28 cellular contexts compared by ENCODE assay signal in genomic region chr2:41948397-41948763, GRCh38.
DNase-seq lines count a peak whose midpoint lies in the region; ATAC-seq and TF ChIP-seq lines count a peak whose summit lies in the region.
"Had no signal": no experiment of that assay in that cellular context is flagged by ENCODE, and none has a peak within 500 bp of the region (broad histone marks: within the 10 kb centered on the region; RNA-seq: fewer than 3 reads in every experiment).

No MANE protein-coding gene starts in this region.

- H3K27ac ChIP-seq in heart left ventricle (peak overlapping the region in 8 of 12 donors; percentile 17 to 90 (median 66)), stomach smooth muscle (ENCODE audit: low read length) (peak overlapping the region; percentile 70)
- H3K27ac ChIP-seq: upper lobe of left lung had no signal

- no peaks in the 10 kb centered on the region for H3K36me3 Mint-ChIP-seq in activated CD4-positive, alpha-beta T cell treated with anti-CD3 and anti-CD28 coated beads for 36 hours (ENCODE audit: low read depth)
- H3K36me3 Mint-ChIP-seq: activated naive CD4-positive, alpha-beta T cell treated with anti-CD3 and anti-CD28 coated beads, Interleukin-2, amount 50 U/mL, for 24 hours; CD4-positive, alpha-beta memory T cell had no signal

- POLR2A ChIA-PET in activated CD4-positive, alpha-beta T cell treated with anti-CD3 and anti-CD28 coated beads for 36 hours (lab: Charles Lee), result no interaction called here

- H3K9me3 ChIP-seq in heart left ventricle, result no peaks in the 10 kb centered on the region
- no peaks in the 10 kb centered on the region for H3K9me3 ChIP-seq in stomach smooth muscle (ENCODE audit: control insufficient read depth in 2 of 2, low read length in 2 of 2)
- H3K9me3 ChIP-seq: mucosa of descending colon, upper lobe of left lung had no signal

- TF ChIP-seq POLR2A in heart left ventricle (IDR thresholded peaks at IDR 0.05), result no peak

- H3K4me1 Mint-ChIP-seq in activated CD4-positive, alpha-beta T cell treated with anti-CD3 and anti-CD28 coated beads for 36 hours, result peaks cover 2% of the 10 kb centered on the region
- H3K4me1 Mint-ChIP-seq: activated naive CD4-positive, alpha-beta T cell treated with anti-CD3 and anti-CD28 coated beads, Interleukin-2, amount 50 U/mL, for 24 hours; CD4-positive, alpha-beta memory T cell had no signal

- TF ChIP-seq CTCF in heart left ventricle (IDR thresholded peaks at IDR 0.05), result no peak

- ATAC-seq in Right ventricle myocardium superior (ENCODE audit: poor library complexity), result peak; percentile 19
- ATAC-seq in heart left ventricle, result peak in 2 of 4 donors; percentile 10 to 11
- ATAC-seq in activated CD4-positive, alpha-beta T cell treated with anti-CD3 and anti-CD28 coated beads for 36 hours, result no peak

- H3K4me3 Mint-ChIP-seq in activated CD4-positive, alpha-beta T cell treated with anti-CD3 and anti-CD28 coated beads for 36 hours, result no peak overlapping the region
- H3K4me3 Mint-ChIP-seq: activated B cell treated with CpG ODN at 0.5 μM for 24 hours; activated naive CD4-positive, alpha-beta T cell treated with anti-CD3 and anti-CD28 coated beads, Interleukin-2, amount 50 U/mL, for 24 hours; CD4-positive, alpha-beta memory T cell; dendritic cell treated with granulocyte-macrophage colony-stimulating factor and Interleukin-4, amounts not matched to agents 40 ng/mL and 50 ng/mL, for 4 days; T-helper 2 cell treated with Interferon-gamma antibody and Interleukin-4, amounts not matched to agents 5 μg/mL and 100 μg/mL, for 36 hours had no signal

- no peak overlapping the region for H3K27ac Mint-ChIP-seq in activated CD4-positive, alpha-beta T cell treated with anti-CD3 and anti-CD28 coated beads for 36 hours
- H3K27ac Mint-ChIP-seq: activated B cell treated with CpG ODN at 0.5 μM for 24 hours; activated naive CD4-positive, alpha-beta T cell treated with anti-CD3 and anti-CD28 coated beads, Interleukin-2, amount 50 U/mL, for 24 hours; dendritic cell treated with granulocyte-macrophage colony-stimulating factor and Interleukin-4, amounts not matched to agents 40 ng/mL and 50 ng/mL, for 4 days; nephron progenitor cell; T-helper 2 cell treated with Interferon-gamma antibody and Interleukin-4, amounts not matched to agents 5 μg/mL and 100 μg/mL, for 36 hours had no signal

- no peaks in the 10 kb centered on the region for H3K9me3 Mint-ChIP-seq in activated CD4-positive, alpha-beta T cell treated with anti-CD3 and anti-CD28 coated beads for 36 hours (ENCODE audit: low read depth)
- H3K9me3 Mint-ChIP-seq: activated B cell treated with CpG ODN at 0.5 μM for 24 hours; activated naive CD4-positive, alpha-beta T cell treated with anti-CD3 and anti-CD28 coated beads, Interleukin-2, amount 50 U/mL, for 24 hours; dendritic cell treated with granulocyte-macrophage colony-stimulating factor and Interleukin-4, amounts not matched to agents 40 ng/mL and 50 ng/mL, for 4 days; T-helper 2 cell treated with Interferon-gamma antibody and Interleukin-4, amounts not matched to agents 5 μg/mL and 100 μg/mL, for 36 hours had no signal

- H3K36me3 ChIP-seq in heart left ventricle (no peaks in the 10 kb centered on the region), stomach smooth muscle (ENCODE audit: control insufficient read depth in 2 of 2, insufficient read depth in 2 of 2, low read length in 2 of 2) (no peaks in the 10 kb centered on the region)
- H3K36me3 ChIP-seq: upper lobe of left lung had no signal

- WGBS in heart left ventricle, 4 donors, result 53 to 73% (median 66%) methylated on average over 3 of the region's 3 CpGs

- DNase-seq in Right ventricle myocardium superior (no peak), cardiac septum (ENCODE audit: low spot score) (no peak), heart left ventricle (no peak), iPS-NIHi7 (ENCODE audit: extremely low spot score) (peak; percentile 64), T-helper 2 cell (no peak)
- no peak for DNase-seq in activated CD4-positive, alpha-beta T cell treated with anti-CD3 and anti-CD28 coated beads for 36 hours
- no peak for DNase-seq in activated CD4-positive, CD25-positive, alpha-beta regulatory T cell (lab: John Stamatoyannopoulos, UW)
- DNase-seq: 8988T; activated B cell treated with CpG ODN at 0.5 μM for 24 hours; activated CD4-positive, alpha-beta T cell treated with anti-CD3 and anti-CD28 coated beads, Interleukin-2, amount 50 U/mL, for 48 hours; activated CD8-positive, alpha-beta memory T cell treated with anti-CD3 and anti-CD28 coated beads, Interleukin-2, amount 50 U/mL, for 4 hours; AML-193; anterior cingulate cortex; CD4-positive, alpha-beta memory T cell; central memory CD4-positive, alpha-beta T cell; mucosa of descending colon; NCI-H1417 treated with DMSO at 0.1 percent for 48 hours; NCI-H526; nephron progenitor cell; RPMI8226; stimulated activated CD8-positive, alpha-beta memory T cell treated with anti-CD3 and anti-CD28 coated beads, Interleukin-4, amount 100 ng/mL, for 48 hours; upper lobe of left lung had no signal

- no peaks in the 10 kb centered on the region for H3K27me3 ChIP-seq in heart left ventricle
- H3K27me3 ChIP-seq in stomach smooth muscle (ENCODE audit: control insufficient read depth in 1 of 2, insufficient read depth in 2 of 2, low read length in 2 of 2), result no peaks in the 10 kb centered on the region
- H3K27me3 ChIP-seq: upper lobe of left lung had no signal

- intact Hi-C loops in Right ventricle myocardium superior (cut with DNase I) (no loop called here), cardiac septum (cut with DNase I) (loop anchor here (5.0 kb wide), 2 partner anchors 81 to 99 kb away; partner anchors contain the start of gene PKDCC), heart left ventricle (cut with DNase I) (loop anchor here in 3 of 10 donors (5.0 kb wide), 3 partner anchors 99 to 109 kb away; partner anchors contain the start of gene PKDCC (in 1 of the 3))
- intact Hi-C loops in activated CD4-positive, alpha-beta T cell treated with anti-CD3 and anti-CD28 coated beads for 36 hours (cut with DNase I, micrococcal nuclease), result no loop called here

- H3K4me3 ChIP-seq in heart left ventricle (no peak overlapping the region), stomach smooth muscle (ENCODE audit: low read length in 2 of 2) (no peak overlapping the region)
- H3K4me3 ChIP-seq: K562, mucosa of descending colon, upper lobe of left lung had no signal

- peaks cover 0 to 54% (median 27%) of the 10 kb centered on the region in 12 donors for H3K4me1 ChIP-seq in heart left ventricle
- H3K4me1 ChIP-seq in stomach smooth muscle (ENCODE audit: control insufficient read depth, insufficient read depth, low read length), result peaks cover 10% of the 10 kb centered on the region
- H3K4me1 ChIP-seq: upper lobe of left lung had no signal

- CTCF ChIA-PET in activated CD4-positive, alpha-beta T cell treated with anti-CD3 and anti-CD28 coated beads for 36 hours (lab: Charles Lee), result no interaction called here

- H3K27me3 Mint-ChIP-seq in activated CD4-positive, alpha-beta T cell treated with anti-CD3 and anti-CD28 coated beads for 36 hours, result peaks cover 8% of the 10 kb centered on the region
- H3K27me3 Mint-ChIP-seq: progenitor cell of endocrine pancreas had no signal

- no peak overlapping the region for H3K9ac ChIP-seq in stomach smooth muscle (ENCODE audit: low read length in 2 of 2)
